In genomic region chr6:169905041-169905807, GRCh38 we compare ENCODE assay signal across 12 cellular contexts.
DNase-seq lines count a peak whose midpoint lies in the region; ATAC-seq and TF ChIP-seq lines count a peak whose summit lies in the region.
"Had no signal": no experiment of that assay in that cellular context is flagged by ENCODE, and none has a peak within 500 bp of the region (broad histone marks: within the 10 kb centered on the region; RNA-seq: fewer than 3 reads in every experiment).

No MANE protein-coding gene starts in this region.

- no peaks in the 10 kb centered on the region for H3K4me1 Mint-ChIP-seq in mesothelial cell of epicardium

- ATAC-seq in Right ventricle myocardium superior (ENCODE audit: poor library complexity) (peak; percentile 45), GM19463 (IDR thresholded peaks at IDR 0.05; ENCODE audit: unreplicated experiment) (no peak)
- ATAC-seq: foreskin keratinocyte had no signal

- DNase-seq in ELR (ENCODE audit: low read depth) (peak; percentile 7), RPMI7951 (ENCODE audit: low read depth) (peak; percentile 92), Right ventricle myocardium superior (no peak), posterior vena cava (ENCODE audit: low spot score) (peak; percentile 75), mesothelial cell of epicardium (ENCODE audit: low spot score in 2 of 2, unreplicated experiment in 2 of 2) (no peak), NCI-H345 treated with DMSO at 0.1 percent for 48 hours (lab: John Stamatoyannopoulos, UW; ENCODE audit: unreplicated experiment) (no peak), GM03348 (ENCODE audit: low spot score) (no peak)
- DNase-seq: activated CD4-positive, alpha-beta memory T cell treated with anti-CD3 and anti-CD28 coated beads for 36 hours; H9; NCI-H1930 had no signal

- no peak for TF ChIP-seq CTCF in mesothelial cell of epicardium (IDR thresholded peaks at IDR 0.05; ENCODE audit: unreplicated experiment)

- intact Hi-C loops in Right ventricle myocardium superior (cut with DNase I) (no loop called here), posterior vena cava (cut with DNase I) (no loop called here)

- H3K27ac Mint-ChIP-seq in mesothelial cell of epicardium, result no peak overlapping the region
- H3K27ac Mint-ChIP-seq: activated CD4-positive, alpha-beta memory T cell treated with anti-CD3 and anti-CD28 coated beads for 36 hours had no signal

- no peak overlapping the region for H3K4me3 Mint-ChIP-seq in mesothelial cell of epicardium
- H3K4me3 Mint-ChIP-seq: activated CD4-positive, alpha-beta memory T cell treated with anti-CD3 and anti-CD28 coated beads for 36 hours; H9 had no signal

- H3K36me3 Mint-ChIP-seq in mesothelial cell of epicardium, result no peaks in the 10 kb centered on the region
- H3K36me3 Mint-ChIP-seq: activated CD4-positive, alpha-beta memory T cell treated with anti-CD3 and anti-CD28 coated beads for 36 hours had no signal

- no peaks in the 10 kb centered on the region for H3K9me3 Mint-ChIP-seq in mesothelial cell of epicardium
- H3K9me3 Mint-ChIP-seq: activated CD4-positive, alpha-beta memory T cell treated with anti-CD3 and anti-CD28 coated beads for 36 hours had no signal

- H3K27me3 Mint-ChIP-seq in mesothelial cell of epicardium (ENCODE audit: low read depth), result peaks cover 2% of the 10 kb centered on the region
- H3K27me3 Mint-ChIP-seq: activated CD4-positive, alpha-beta memory T cell treated with anti-CD3 and anti-CD28 coated beads for 36 hours had no signal

Comparison
In these comparisons a context has a peak if more than half of its experiments do, and no peak if none do; other contexts are left out.
1. DNase-seq: peak in ELR (single experiment), RPMI7951 (single experiment) and posterior vena cava (single experiment); none in Right ventricle myocardium superior (single experiment), mesothelial cell of epicardium (0 of 2), NCI-H345 treated with DMSO at 0.1 percent for 48 hours (single experiment) and GM03348 (single experiment).